In genomic region chr16:85084841-85085535, GRCh38 we compare ENCODE assay signal across 25 cellular contexts. TPM values are rescaled to one million over a fixed set of nuclear protein-coding genes. Genes with fewer than 3 reads are reported as not detected.
"Had no signal": no experiment of that assay in that cellular context is flagged by ENCODE, and none has a peak within 500 bp of the region (broad histone marks: within the 10 kb centered on the region; RNA-seq: fewer than 3 reads in every experiment).

No MANE protein-coding gene starts in this region.

- ATAC-seq: activated naive CD8-positive, alpha-beta T cell treated with anti-CD3 and anti-CD28 coated beads, Interleukin-2, amount 50 U/mL, for 24 hours; activated T-cell treated with anti-CD3 and anti-CD28 coated beads, Interleukin-2, amount 50 U/mL, for 72 hours; heart left ventricle; left cardiac atrium; mucosa of descending colon had no signal

- H3K4me3 ChIP-seq: heart left ventricle, mucosa of descending colon, ovary, prostate gland, thyroid gland had no signal

- H3K36me3 ChIP-seq: ovary, prostate gland had no signal

- DNase-seq: activated CD4-positive, alpha-beta memory T cell treated with anti-CD3 and anti-CD28 coated beads, Interleukin-2, amount 10 ng/mL, durations not matched to agents 7 days and 5 days; activated CD4-positive, alpha-beta T cell treated with anti-CD3 and anti-CD28 coated beads for 4 hours; activated CD4-positive, CD25-positive, alpha-beta regulatory T cell; activated effector memory CD4-positive, alpha-beta T cell treated with anti-CD3 and anti-CD28 coated beads, Interleukin-2, amount 50 U/mL, for 16 hours; activated naive CD4-positive, alpha-beta T cell treated with anti-CD3 and anti-CD28 coated beads, Interleukin-2, amount 10 ng/mL, durations not matched to agents 7 days and 5 days; activated naive CD8-positive, alpha-beta T cell treated with anti-CD3 and anti-CD28 coated beads, Interleukin-2, amount 50 U/mL, for 24 hours; activated T-cell treated with anti-CD3 and anti-CD28 coated beads, Interleukin-2, amount 50 U/mL, for 72 hours; cerebellar nuclear complex; cortex of kidney; left cardiac atrium; mucosa of descending colon; naive B cell; ovary; stimulated activated CD4-positive, alpha-beta T cell treated with anti-CD3 and anti-CD28 coated beads, Interleukin-12 subunit alpha, Interleukin-12 subunit beta, amount 100 ng/mL, for 4 hours; stimulated activated CD4-positive, alpha-beta T cell treated with anti-CD3 and anti-CD28 coated beads, Interleukin-4, amount 100 ng/mL, for 4 hours; thyroid gland had no signal

- FAIRE-seq: islet of Langerhans had no signal

- H3K27me3 ChIP-seq: heart left ventricle, ovary, thyroid gland had no signal

- H3K9me3 ChIP-seq: heart left ventricle, mucosa of descending colon, ovary, prostate gland, thyroid gland had no signal

- H3K27ac ChIP-seq: epithelial cell of prostate, heart left ventricle, ovary, prostate gland, thyroid gland had no signal

RNA-seq across cellular contexts. Expression of gene CIBAR2, which starts 27.3 kb away (rescaled TPM):
- total RNA-seq: activated CD4-positive, alpha-beta memory T cell treated with anti-CD3 and anti-CD28 coated beads, Interleukin-2, amount 10 ng/mL, durations not matched to agents 7 days and 5 days; activated T-cell treated with anti-CD3 and anti-CD28 coated beads, Interleukin-2, amount 50 U/mL, for 72 hours; fibroblast of villous mesenchyme; heart left ventricle; left cardiac atrium; lower leg skin; mucosa of descending colon; neural crest cell; prostate gland; skeletal muscle tissue; thyroid gland; ureter had no signal
- polyA plus RNA-seq: heart left ventricle had no signal
